8 cellular contexts compared by ENCODE assay signal in the genomic region with DNA sequence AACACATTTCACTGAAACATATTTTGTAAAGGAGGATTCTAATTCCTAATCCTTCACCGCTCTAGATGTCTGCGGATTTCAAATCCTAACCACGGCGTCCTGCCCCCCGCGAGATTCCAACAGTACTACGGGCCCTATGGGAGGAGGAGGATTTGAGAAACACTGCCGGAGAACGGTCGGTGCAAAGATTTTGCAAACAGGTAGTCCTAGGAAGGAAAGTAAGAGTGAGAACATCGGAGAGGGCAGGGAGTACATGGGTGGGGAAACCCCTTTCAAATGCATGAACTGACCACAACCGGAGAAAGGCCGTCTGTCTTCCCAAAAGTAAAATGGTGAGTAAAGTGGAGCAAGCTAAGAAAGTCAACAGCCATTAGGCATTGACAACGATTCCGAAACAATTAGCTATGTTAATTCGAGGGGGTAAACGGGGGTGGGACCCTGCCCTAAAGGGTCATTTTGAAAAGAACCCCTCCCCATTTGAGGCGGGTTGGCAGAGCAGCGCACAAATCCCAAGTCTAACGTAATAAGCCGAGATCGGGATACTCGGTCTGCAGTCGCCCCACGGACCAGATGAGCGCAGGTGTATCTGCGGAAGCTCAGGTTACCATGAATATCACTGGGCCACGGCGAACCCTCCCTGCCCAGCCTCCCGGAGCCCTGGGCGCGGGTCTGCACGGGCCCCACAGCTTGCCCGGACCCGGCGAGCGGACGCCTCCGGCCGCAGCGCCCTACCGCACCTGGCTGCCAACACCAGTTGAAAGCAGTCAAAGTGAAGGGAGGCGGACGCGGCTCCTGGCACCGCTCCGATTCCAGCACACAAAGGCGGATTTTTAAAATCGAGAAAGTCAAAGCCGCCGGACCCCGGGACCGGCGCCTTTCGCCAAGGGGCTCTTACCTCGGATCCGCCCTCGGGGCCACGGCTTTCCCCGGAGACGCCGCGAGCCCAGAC. TPM values are rescaled to one million over a fixed set of nuclear protein-coding genes. Genes with fewer than 3 reads are reported as not detected.
A peak's percentile ranks its signal among the peaks of the same experiment; 100 is the strongest.
DNase-seq lines count a peak whose midpoint lies in the region; ATAC-seq, FAIRE-seq and TF ChIP-seq lines count a peak whose summit lies in the region.

No MANE protein-coding gene starts in this region.

- no peaks in the 10 kb centered on the region for H3K9me3 Mint-ChIP-seq in activated T-cell treated with anti-CD3 and anti-CD28 coated beads, Interleukin-2, amount 50 U/mL, for 72 hours
- H3K9me3 Mint-ChIP-seq in nephron: no peaks in the 10 kb centered on the region

- H3K4me1 ChIP-seq in A673 (ENCODE audit: insufficient read depth, low read length, poor library complexity, severe bottlenecking): peaks cover 19% of the 10 kb centered on the region

- no peak overlapping the region for H3K27ac Mint-ChIP-seq in activated T-cell treated with anti-CD3 and anti-CD28 coated beads, Interleukin-2, amount 50 U/mL, for 72 hours
- H3K27ac Mint-ChIP-seq in nephron: peak overlapping the region; percentile 89

- peaks cover 56% of the 10 kb centered on the region for H3K27me3 Mint-ChIP-seq in activated T-cell treated with anti-CD3 and anti-CD28 coated beads, Interleukin-2, amount 50 U/mL, for 72 hours (ENCODE audit: low read depth)
- H3K27me3 Mint-ChIP-seq in nephron (ENCODE audit: low read depth): peaks cover 14% of the 10 kb centered on the region

- peak overlapping the region; percentile 67 for H3K4me3 ChIP-seq in A673 (ENCODE audit: low read depth, low read length, poor library complexity, severe bottlenecking)
- H3K4me3 ChIP-seq in foreskin fibroblast (ENCODE audit: low read depth in 1 of 2, low read length in 2 of 2): peak overlapping the region; percentile 92 to 95

- no peaks in the 10 kb centered on the region for H3K9me3 ChIP-seq in A673 (ENCODE audit: low read depth, low read length, poor library complexity, severe bottlenecking)

- CTCF ChIA-PET in A673 (lab: Charles Lee): interaction anchor here (0.6 to 0.8 kb wide), 2 partner anchors 68 to 203 kb away, joined by 3 to 4 read pairs; no protein-coding TSS in a partner anchor

- H3K36me3 ChIP-seq in A673 (ENCODE audit: insufficient read depth, low read length, poor library complexity, severe bottlenecking): no peaks in the 10 kb centered on the region

- H3K4me3 Mint-ChIP-seq in activated T-cell treated with anti-CD3 and anti-CD28 coated beads, Interleukin-2, amount 50 U/mL, for 72 hours: peak overlapping the region; percentile 96 to 99
- peak overlapping the region; percentile 87 to 93 (median 93) for H3K4me3 Mint-ChIP-seq in nephron

- peak; percentile 45 for FAIRE-seq in GM18507 (lab: Jason Lieb, UNC)

- POLR2A ChIA-PET in A673 (lab: Charles Lee; ENCODE audit: low non-redundant PET): no interaction called here

- no peaks in the 10 kb centered on the region for H3K27me3 ChIP-seq in A673 (replicated peaks; ENCODE audit: insufficient read depth, low read depth, low read length, poor library complexity)

- TF ChIP-seq CTCF in A673 (conservative IDR thresholded peaks at IDR 0.05; ENCODE audit: low read depth, low read length): no peak
- no peak for TF ChIP-seq CTCF in foreskin fibroblast (IDR thresholded peaks at IDR 0.05; ENCODE audit: low read depth, low read length)
- TF ChIP-seq CTCF in nephron (IDR thresholded peaks at IDR 0.05; ENCODE audit: unreplicated experiment in 3 of 3): no peak

- intact Hi-C loops in A673 (cut with micrococcal nuclease; ENCODE audit: unreplicated experiment): loop anchor here (5.0 kb wide), 1 partner anchor 196 kb away; no protein-coding TSS in a partner anchor

- no peaks in the 10 kb centered on the region for H3K36me3 Mint-ChIP-seq in activated T-cell treated with anti-CD3 and anti-CD28 coated beads, Interleukin-2, amount 50 U/mL, for 72 hours (ENCODE audit: insufficient read depth in 2 of 2)
- H3K36me3 Mint-ChIP-seq in nephron (ENCODE audit: low read depth): peaks cover 10% of the 10 kb centered on the region

- BruUV-seq in A673 (replicated peaks; lab: Mats Ljungman, UMichigan): no TSS peak

- H3K27ac ChIP-seq in A673 (ENCODE audit: low read depth, low read length, poor library complexity, severe bottlenecking): peak overlapping the region; percentile 61

- ATAC-seq in HG02938 (IDR thresholded peaks at IDR 0.05; ENCODE audit: unreplicated experiment): peak; percentile 41
- peak; percentile 43 to 60 for ATAC-seq in activated T-cell treated with anti-CD3 and anti-CD28 coated beads, Interleukin-2, amount 50 U/mL, for 72 hours (replicated peaks in 1 of 2)

- H3K4me1 Mint-ChIP-seq in activated T-cell treated with anti-CD3 and anti-CD28 coated beads, Interleukin-2, amount 50 U/mL, for 72 hours (ENCODE audit: low read depth): peaks cover 23% of the 10 kb centered on the region
- H3K4me1 Mint-ChIP-seq in nephron: peaks cover 26% of the 10 kb centered on the region

- DNase-seq in A673 (ENCODE audit: low spot score): peak; percentile 46
- no peak for DNase-seq in GM18507 (ENCODE audit: extremely low spot score, insufficient read length, low read depth)
- peak; percentile 10 for DNase-seq in NCI-H2029 treated with DMSO at 0.1 percent for 48 hours (lab: John Stamatoyannopoulos, UW)
- peak; percentile 30 to 55 for DNase-seq in activated T-cell treated with anti-CD3 and anti-CD28 coated beads, Interleukin-2, amount 50 U/mL, for 72 hours
- DNase-seq in foreskin fibroblast: peak; percentile 40 to 77
- no peak for DNase-seq in activated effector memory CD4-positive, alpha-beta T cell treated with Interleukin-2 at 50 U/mL for 16 hours

RNA-seq across cellular contexts. Expression of a gene that starts 0.6 kb away (rescaled TPM):
- total RNA-seq in A673 (2021): 14.0 and 16.3 TPM in 2 replicates
- 1 to 10 TPM; 2.4 to 6.3 TPM for total RNA-seq in activated T-cell treated with anti-CD3 and anti-CD28 coated beads, Interleukin-2, amount 50 U/mL, for 72 hours

Comparison
In these comparisons a context has a peak if more than half of its experiments do, and no peak if none do; other contexts are left out.
1. DNase-seq: peak in A673 (single experiment), NCI-H2029 treated with DMSO at 0.1 percent for 48 hours (single experiment), activated T-cell treated with anti-CD3 and anti-CD28 coated beads, Interleukin-2, amount 50 U/mL, for 72 hours (2 of 2) and foreskin fibroblast (2 of 2); none in GM18507 (single experiment) and activated effector memory CD4-positive, alpha-beta T cell treated with Interleukin-2 at 50 U/mL for 16 hours (single experiment).